7 cellular contexts compared by ENCODE assay signal in genomic region chr16:29793153-29793552, GRCh38. TPM values are rescaled to one million over a fixed set of nuclear protein-coding genes. Genes with fewer than 3 reads are reported as not detected.
DNase-seq lines count a peak whose midpoint lies in the region; ATAC-seq and TF ChIP-seq lines count a peak whose summit lies in the region.
"Not testable (repeated sequence)": the region's sequence is repeated elsewhere in the genome, so short reads cannot be mapped to it uniquely, and the experiment has no call there.
"Had no signal": no experiment of that assay in that cellular context is flagged by ENCODE, and none has a peak within 500 bp of the region (broad histone marks: within the 10 kb centered on the region; RNA-seq: fewer than 3 reads in every experiment).

No MANE protein-coding gene starts in this region.

- H3K9me3 Mint-ChIP-seq in CD4-positive, CD25-positive, alpha-beta regulatory T cell; activated CD4-positive, alpha-beta T cell treated with anti-CD3 and anti-CD28 coated beads, Interleukin-2, amount 10 ng/mL, durations not matched to agents 7 days and 5 days; activated naive CD4-positive, alpha-beta T cell treated with anti-CD3 and anti-CD28 coated beads, Interleukin-2, amount 10 ng/mL, durations not matched to agents 7 days and 5 days; glutamatergic neuron (ENCODE audit: unreplicated experiment); progenitor cell of endocrine pancreas (ENCODE audit: low read depth): not testable (repeated sequence)

- TF ChIP-seq CTCF in Loucy (conservative IDR thresholded peaks at IDR 0.05; ENCODE audit: low read length); glutamatergic neuron (IDR thresholded peaks at IDR 0.05; ENCODE audit: partially characterized antibody, unreplicated experiment); progenitor cell of endocrine pancreas (IDR thresholded peaks at IDR 0.05; ENCODE audit: unreplicated experiment): not testable (repeated sequence)

- DNase-seq in CD4-positive, CD25-positive, alpha-beta regulatory T cell; activated CD4-positive, alpha-beta T cell treated with anti-CD3 and anti-CD28 coated beads, Interleukin-2, amount 10 ng/mL, durations not matched to agents 7 days and 5 days; activated naive CD4-positive, alpha-beta T cell treated with anti-CD3 and anti-CD28 coated beads, Interleukin-2, amount 10 ng/mL, durations not matched to agents 7 days and 5 days; glutamatergic neuron; progenitor cell of endocrine pancreas (ENCODE audit: low spot score, unreplicated experiment): not testable (repeated sequence)

- H3K9me2 ChIP-seq in Loucy (replicated peaks; ENCODE audit: low read depth, low read length): not testable (repeated sequence)

- H3K36me3 Mint-ChIP-seq in CD4-positive, CD25-positive, alpha-beta regulatory T cell: peaks cover 18% of the 10 kb centered on the region
- peaks cover 58% of the 10 kb centered on the region for H3K36me3 Mint-ChIP-seq in activated CD4-positive, alpha-beta T cell treated with anti-CD3 and anti-CD28 coated beads, Interleukin-2, amount 10 ng/mL, durations not matched to agents 7 days and 5 days (ENCODE audit: low read depth)
- H3K36me3 Mint-ChIP-seq in activated naive CD4-positive, alpha-beta T cell treated with anti-CD3 and anti-CD28 coated beads, Interleukin-2, amount 10 ng/mL, durations not matched to agents 7 days and 5 days: peaks cover 61% of the 10 kb centered on the region
- H3K36me3 Mint-ChIP-seq in glutamatergic neuron (ENCODE audit: unreplicated experiment); progenitor cell of endocrine pancreas (ENCODE audit: insufficient read depth): not testable (repeated sequence)

- H3K27me3 Mint-ChIP-seq in CD4-positive, CD25-positive, alpha-beta regulatory T cell; activated CD4-positive, alpha-beta T cell treated with anti-CD3 and anti-CD28 coated beads, Interleukin-2, amount 10 ng/mL, durations not matched to agents 7 days and 5 days; activated naive CD4-positive, alpha-beta T cell treated with anti-CD3 and anti-CD28 coated beads, Interleukin-2, amount 10 ng/mL, durations not matched to agents 7 days and 5 days; glutamatergic neuron (ENCODE audit: unreplicated experiment); progenitor cell of endocrine pancreas: not testable (repeated sequence)

- CTCF ChIA-PET in activated CD4-positive, alpha-beta T cell treated with anti-CD3 and anti-CD28 coated beads, Interleukin-2, amount 10 ng/mL, durations not matched to agents 7 days and 5 days (lab: Charles Lee): interaction anchor here (1.1 to 2.0 kb wide), 4 partner anchors 7 to 22 kb away, joined by 3 to 6 read pairs (median 4); partner anchors contain the start of gene PAGR1
- CTCF ChIA-PET in activated naive CD4-positive, alpha-beta T cell treated with anti-CD3 and anti-CD28 coated beads, Interleukin-2, amount 10 ng/mL, durations not matched to agents 7 days and 5 days (lab: Charles Lee): interaction anchor here (1.2 kb wide), 1 partner anchor 11 kb away, joined by 3 read pairs; no protein-coding TSS in a partner anchor

- peaks cover 19% of the 10 kb centered on the region for H3K36me3 ChIP-seq in CD4-positive, CD25-positive, alpha-beta regulatory T cell (ENCODE audit: control insufficient read depth, insufficient read depth, low read length)
- peaks cover 34% of the 10 kb centered on the region for H3K36me3 ChIP-seq in Loucy (ENCODE audit: insufficient read depth, low read length)

- H3K9me3 ChIP-seq in CD4-positive, CD25-positive, alpha-beta regulatory T cell (ENCODE audit: control insufficient read depth in 2 of 2, low read length in 2 of 2); Loucy (ENCODE audit: insufficient read depth, low read depth, low read length): not testable (repeated sequence)

- H3K4me2 ChIP-seq in Loucy (ENCODE audit: low read depth, low read length, poor library complexity, severe bottlenecking): peak overlapping the region; percentile 98

- H2AFZ ChIP-seq in Loucy (ENCODE audit: low read length): not testable (repeated sequence)

- peaks cover 21% of the 10 kb centered on the region for H4K20me1 ChIP-seq in Loucy (ENCODE audit: insufficient read depth, low read length, poor library complexity, severe bottlenecking)

- H3K9ac ChIP-seq in Loucy (ENCODE audit: low read depth, low read length, poor library complexity, severe bottlenecking): peak overlapping the region; percentile 97

- H3K4me3 ChIP-seq in CD4-positive, CD25-positive, alpha-beta regulatory T cell (ENCODE audit: low read depth, low read length): not testable (repeated sequence)
- H3K4me3 ChIP-seq in Loucy (ENCODE audit: low read length, poor library complexity, severe bottlenecking): peak overlapping the region; percentile 97

- ATAC-seq in CD4-positive, CD25-positive, alpha-beta regulatory T cell (ENCODE audit: low read depth in 2 of 2): not testable (repeated sequence)

- peak overlapping the region in 2 of 3 donors; percentile 68 to 81 for H3K27ac Mint-ChIP-seq in CD4-positive, CD25-positive, alpha-beta regulatory T cell
- H3K27ac Mint-ChIP-seq in activated CD4-positive, alpha-beta T cell treated with anti-CD3 and anti-CD28 coated beads, Interleukin-2, amount 10 ng/mL, durations not matched to agents 7 days and 5 days: peak overlapping the region; percentile 71
- H3K27ac Mint-ChIP-seq in activated naive CD4-positive, alpha-beta T cell treated with anti-CD3 and anti-CD28 coated beads, Interleukin-2, amount 10 ng/mL, durations not matched to agents 7 days and 5 days; progenitor cell of endocrine pancreas: not testable (repeated sequence)
- H3K27ac Mint-ChIP-seq in glutamatergic neuron (ENCODE audit: unreplicated experiment): peak overlapping the region; percentile 62

- H3K4me1 Mint-ChIP-seq in CD4-positive, CD25-positive, alpha-beta regulatory T cell: peaks cover 16 to 47% (median 33%) of the 10 kb centered on the region in 4 donors
- peaks cover 49% of the 10 kb centered on the region for H3K4me1 Mint-ChIP-seq in activated CD4-positive, alpha-beta T cell treated with anti-CD3 and anti-CD28 coated beads, Interleukin-2, amount 10 ng/mL, durations not matched to agents 7 days and 5 days
- peaks cover 59% of the 10 kb centered on the region for H3K4me1 Mint-ChIP-seq in activated naive CD4-positive, alpha-beta T cell treated with anti-CD3 and anti-CD28 coated beads, Interleukin-2, amount 10 ng/mL, durations not matched to agents 7 days and 5 days
- peaks cover 12% of the 10 kb centered on the region for H3K4me1 Mint-ChIP-seq in glutamatergic neuron (ENCODE audit: low read depth, unreplicated experiment)
- H3K4me1 Mint-ChIP-seq in progenitor cell of endocrine pancreas (ENCODE audit: low read depth): peaks cover 25% of the 10 kb centered on the region

- H3K4me3 Mint-ChIP-seq in CD4-positive, CD25-positive, alpha-beta regulatory T cell: peak overlapping the region in 3 of 4 donors; percentile 8 to 97 (median 96)
- not testable (repeated sequence) for H3K4me3 Mint-ChIP-seq in activated CD4-positive, alpha-beta T cell treated with anti-CD3 and anti-CD28 coated beads, Interleukin-2, amount 10 ng/mL, durations not matched to agents 7 days and 5 days; glutamatergic neuron (ENCODE audit: unreplicated experiment)
- H3K4me3 Mint-ChIP-seq in activated naive CD4-positive, alpha-beta T cell treated with anti-CD3 and anti-CD28 coated beads, Interleukin-2, amount 10 ng/mL, durations not matched to agents 7 days and 5 days: peak overlapping the region; percentile 96
- peak overlapping the region; percentile 16 for H3K4me3 Mint-ChIP-seq in progenitor cell of endocrine pancreas (ENCODE audit: low read depth)

- peaks cover 36% of the 10 kb centered on the region for H3K4me1 ChIP-seq in CD4-positive, CD25-positive, alpha-beta regulatory T cell (ENCODE audit: control insufficient read depth, insufficient read depth, low read length, poor library complexity, severe bottlenecking)
- H3K4me1 ChIP-seq in Loucy (ENCODE audit: insufficient read depth, low read length, poor library complexity, severe bottlenecking): peaks cover 42% of the 10 kb centered on the region

- POLR2A ChIA-PET in activated CD4-positive, alpha-beta T cell treated with anti-CD3 and anti-CD28 coated beads, Interleukin-2, amount 10 ng/mL, durations not matched to agents 7 days and 5 days (lab: Charles Lee): interaction anchor here (0.7 kb wide), 1 partner anchor 357 kb away, joined by 3 read pairs; no protein-coding TSS in a partner anchor

- H3F3A ChIP-seq in Loucy (ENCODE audit: low read depth): not testable (repeated sequence)

- H3K79me2 ChIP-seq in Loucy (ENCODE audit: insufficient read depth, low read length): peaks cover 82% of the 10 kb centered on the region

- not testable (repeated sequence) for H3K27me3 ChIP-seq in CD4-positive, CD25-positive, alpha-beta regulatory T cell (ENCODE audit: control insufficient read depth, insufficient read depth, low read length); Loucy (ENCODE audit: insufficient read depth, low read length, poor library complexity, severe bottlenecking)

- not testable (repeated sequence) for H3K27ac ChIP-seq in CD4-positive, CD25-positive, alpha-beta regulatory T cell (ENCODE audit: insufficient read depth, low read length, poor library complexity, severe bottlenecking)

RNA-seq across cellular contexts. Expression of gene KIF22, which starts 2.6 kb away (rescaled TPM):
- 89.1 TPM for total RNA-seq in CD4-positive, CD25-positive, alpha-beta regulatory T cell
- 10 to 100 TPM; 49.4 to 65.1 (median 56.1) TPM for polyA plus RNA-seq in CD4-positive, CD25-positive, alpha-beta regulatory T cell
- 100 to 1,000 TPM; 244 to 253 TPM for total RNA-seq in activated CD4-positive, alpha-beta T cell treated with anti-CD3 and anti-CD28 coated beads, Interleukin-2, amount 10 ng/mL, durations not matched to agents 7 days and 5 days
- total RNA-seq in glutamatergic neuron (ENCODE audit: unreplicated experiment) (31.9 TPM), progenitor cell of endocrine pancreas (78.4 and 79.8 TPM in 2 replicates)

RNA-seq across cellular contexts. Expression of gene MAZ, which starts 13.2 kb away (rescaled TPM):
- total RNA-seq in CD4-positive, CD25-positive, alpha-beta regulatory T cell: 224 TPM
- 10 to 100 TPM; 36.9 to 62.2 (median 44.5) TPM for polyA plus RNA-seq in CD4-positive, CD25-positive, alpha-beta regulatory T cell
- total RNA-seq in activated CD4-positive, alpha-beta T cell treated with anti-CD3 and anti-CD28 coated beads, Interleukin-2, amount 10 ng/mL, durations not matched to agents 7 days and 5 days: 100 to 1,000 TPM; 528 to 590 TPM
- 369 TPM for total RNA-seq in glutamatergic neuron (ENCODE audit: unreplicated experiment)
- 345 and 347 TPM in 2 replicates for total RNA-seq in progenitor cell of endocrine pancreas

RNA-seq across cellular contexts. Expression of gene ZG16, which starts 15.1 kb away (rescaled TPM):
- not detected for total RNA-seq in CD4-positive, CD25-positive, alpha-beta regulatory T cell
- not detected for polyA plus RNA-seq in CD4-positive, CD25-positive, alpha-beta regulatory T cell
- total RNA-seq in activated CD4-positive, alpha-beta T cell treated with anti-CD3 and anti-CD28 coated beads, Interleukin-2, amount 10 ng/mL, durations not matched to agents 7 days and 5 days: not detected
- total RNA-seq in glutamatergic neuron (ENCODE audit: unreplicated experiment): not detected
- total RNA-seq in progenitor cell of endocrine pancreas: not detected in 2 replicates
- total RNA-seq: A172 had no signal

RNA-seq across cellular contexts. Expression of gene PRRT2, which starts 18.8 kb away (rescaled TPM):
- total RNA-seq in CD4-positive, CD25-positive, alpha-beta regulatory T cell: 1.9 TPM
- polyA plus RNA-seq in CD4-positive, CD25-positive, alpha-beta regulatory T cell: under 1 TPM in 2 of 4 donors, not detected in 2; 0.06 to 0.17 TPM
- total RNA-seq in activated CD4-positive, alpha-beta T cell treated with anti-CD3 and anti-CD28 coated beads, Interleukin-2, amount 10 ng/mL, durations not matched to agents 7 days and 5 days: 1 to 10 TPM in 1 of 2 experiments, under 1 TPM in 1; 0.98 to 1.3 TPM
- 91.0 TPM for total RNA-seq in glutamatergic neuron (ENCODE audit: unreplicated experiment)
- 1.4 and 2.4 TPM in 2 replicates for total RNA-seq in progenitor cell of endocrine pancreas

RNA-seq across cellular contexts. Expression of gene PAGR1, which starts 22.8 kb away (rescaled TPM):
- total RNA-seq in CD4-positive, CD25-positive, alpha-beta regulatory T cell: 15.6 TPM
- polyA plus RNA-seq in CD4-positive, CD25-positive, alpha-beta regulatory T cell: 10 to 100 TPM; 41.0 to 48.8 (median 45.5) TPM
- total RNA-seq in activated CD4-positive, alpha-beta T cell treated with anti-CD3 and anti-CD28 coated beads, Interleukin-2, amount 10 ng/mL, durations not matched to agents 7 days and 5 days: 10 to 100 TPM; 26.8 to 29.6 TPM
- 110 TPM for total RNA-seq in glutamatergic neuron (ENCODE audit: unreplicated experiment)
- total RNA-seq in progenitor cell of endocrine pancreas: 26.4 and 29.9 TPM in 2 replicates
